ENCODE assay signal across 21 cellular contexts in genomic region chr1:214588963-214589597, GRCh38. TPM values are rescaled to one million over a fixed set of nuclear protein-coding genes. Genes with fewer than 3 reads are reported as not detected.
A peak's percentile ranks its signal among the peaks of the same experiment; 100 is the strongest.
DNase-seq lines count a peak whose midpoint lies in the region; ATAC-seq and TF ChIP-seq lines count a peak whose summit lies in the region.
"Had no signal": no experiment of that assay in that cellular context is flagged by ENCODE, and none has a peak within 500 bp of the region (broad histone marks: within the 10 kb centered on the region; RNA-seq: fewer than 3 reads in every experiment).

No MANE protein-coding gene starts in this region.

- H4K91ac ChIP-seq in IMR-90 (ENCODE audit: insufficient read depth, low read depth, low read length), result no peak overlapping the region

- TF ChIP-seq POLR2A in IMR-90 (IDR thresholded peaks at IDR 0.05; ENCODE audit: low read depth, low read length), result no peak

- H3K4me3 ChIP-seq in IMR-90 (ENCODE audit: insufficient read depth, low read depth, low read length) (no peak overlapping the region), fibroblast of the aortic adventitia (ENCODE audit: low read depth, low read length) (no peak overlapping the region), skeletal muscle tissue (ENCODE audit: low read length in 3 of 3) (no peak overlapping the region), PC-3 (ENCODE audit: low read length) (no peak overlapping the region)
- H3K4me3 ChIP-seq: K562, Peyer's patch, SJSA1 had no signal

- no peak overlapping the region for H4K8ac ChIP-seq in IMR-90 (ENCODE audit: low read depth in 2 of 2, low read length in 2 of 2)

- CTCF ChIA-PET in IMR-90 (lab: Yijun Ruan, JAX), result interaction anchor here (6.8 kb wide), 1 partner anchor 256 kb away, joined by 59 read pairs; no protein-coding TSS in a partner anchor
- CTCF ChIA-PET in PC-3 (lab: Charles Lee), result no interaction called here

- no peak overlapping the region for H2AK5ac ChIP-seq in IMR-90 (ENCODE audit: low read depth, low read length)

- no peak overlapping the region for H3K4ac ChIP-seq in IMR-90 (ENCODE audit: low read depth, low read length)

- no peaks in the 10 kb centered on the region for H4K20me1 ChIP-seq in IMR-90 (ENCODE audit: insufficient read depth, low read length)
- H4K20me1 ChIP-seq in PC-3 (ENCODE audit: low read length), result no peaks in the 10 kb centered on the region

- H3K27ac Mint-ChIP-seq in activated naive CD4-positive, alpha-beta T cell treated with anti-CD3 and anti-CD28 coated beads, Interleukin-2, amount 50 U/mL, for 72 hours, result no peak overlapping the region

- H3K18ac ChIP-seq in IMR-90 (ENCODE audit: low read depth, low read length), result no peak overlapping the region

- H3K23ac ChIP-seq in IMR-90 (ENCODE audit: low read depth, low read length), result no peak overlapping the region

- no peak overlapping the region for H2BK15ac ChIP-seq in IMR-90 (ENCODE audit: low read depth, low read length)

- BruUV-seq in IMR-90 (replicated peaks; lab: Mats Ljungman, UMichigan) (no TSS peak), PC-3 (replicated peaks; lab: Mats Ljungman, UMichigan) (no TSS peak)

- no peak overlapping the region for H3K4me2 ChIP-seq in IMR-90 (ENCODE audit: low read depth, low read length)
- no peak overlapping the region for H3K4me2 ChIP-seq in PC-3 (ENCODE audit: low read length)

- no peaks in the 10 kb centered on the region for H3K79me2 ChIP-seq in PC-3 (ENCODE audit: low read length)

- H3K9ac ChIP-seq in IMR-90 (ENCODE audit: low read depth, low read length) (no peak overlapping the region), skeletal muscle tissue (ENCODE audit: low read depth in 1 of 3, low read length in 3 of 3) (no peak overlapping the region), PC-3 (ENCODE audit: low read length) (no peak overlapping the region)

- no peak overlapping the region for H3K56ac ChIP-seq in IMR-90 (ENCODE audit: extremely low read depth, insufficient read depth, low read length)

- H3K4me1 ChIP-seq in IMR-90 (ENCODE audit: control insufficient read depth, insufficient read depth, low read length), result no peaks in the 10 kb centered on the region
- peaks cover 0 to 11% (median 2%) of the 10 kb centered on the region in 3 donors for H3K4me1 ChIP-seq in skeletal muscle tissue (ENCODE audit: control insufficient read depth in 3 of 3, insufficient read depth in 3 of 3, low read length in 3 of 3)
- peaks cover 10% of the 10 kb centered on the region for H3K4me1 ChIP-seq in PC-3 (ENCODE audit: insufficient read depth, low read length)
- H3K4me1 ChIP-seq: BE2C, Peyer's patch had no signal

- 100% methylated on average over 3 of the region's 4 CpGs; no CpG with 5 or more reads in 1 of the 2 experiments for WGBS in IMR-90 (ENCODE audit: extremely low coverage in 2 of 2, insufficient read length in 1 of 2), 2 experiments

- DNase-seq in IMR-90 (peak; percentile 38), amniotic epithelial cell (ENCODE audit: low read depth) (peak; percentile 58), fibroblast of the aortic adventitia (ENCODE audit: low read depth) (peak; percentile 40), PC-3 (no peak)
- DNase-seq in activated naive CD4-positive, alpha-beta T cell treated with anti-CD3 and anti-CD28 coated beads, Interleukin-2, amount 50 U/mL, for 72 hours (ENCODE audit: low spot score in 2 of 2), result no peak
- DNase-seq: BE2C; CD4-positive, CD25-positive, alpha-beta regulatory T cell; EL; GF-D8; NCI-H1092 treated with DMSO at 0.1 percent for 48 hours; NCI-H1436 treated with DMSO at 0.1 percent for 48 hours; NCI-H2029; NCI-H226; NCI-H510A treated with DMSO at 0.1 percent for 48 hours; NCI-H748 treated with DMSO at 0.1 percent for 48 hours; Peyer's patch had no signal

- H3F3A ChIP-seq in PC-3 (ENCODE audit: low read length, unreplicated experiment), result no peaks in the 10 kb centered on the region

- H3K9me3 Mint-ChIP-seq in activated naive CD4-positive, alpha-beta T cell treated with anti-CD3 and anti-CD28 coated beads, Interleukin-2, amount 50 U/mL, for 72 hours, result no peaks in the 10 kb centered on the region
- H3K9me3 Mint-ChIP-seq: CD4-positive, CD25-positive, alpha-beta regulatory T cell had no signal

- no peak overlapping the region for H4K5ac ChIP-seq in IMR-90 (ENCODE audit: low read depth, low read length)

- no peak overlapping the region for H2AFZ ChIP-seq in IMR-90 (replicated peaks; ENCODE audit: low read length, poor library complexity)
- no peak overlapping the region for H2AFZ ChIP-seq in PC-3 (ENCODE audit: low read length)

- H3K36me3 ChIP-seq in IMR-90 (ENCODE audit: control insufficient read depth, insufficient read depth, low read length) (no peaks in the 10 kb centered on the region), skeletal muscle tissue (ENCODE audit: control insufficient read depth in 3 of 3, insufficient read depth in 3 of 3, low read length in 3 of 3) (no peaks in the 10 kb centered on the region), PC-3 (ENCODE audit: low read depth, low read length) (no peaks in the 10 kb centered on the region)
- H3K36me3 ChIP-seq: BE2C, Peyer's patch, SJSA1 had no signal

- H3K27ac ChIP-seq in IMR-90 (ENCODE audit: insufficient read depth, low read length) (no peak overlapping the region), skeletal muscle tissue (ENCODE audit: low read depth, low read length) (peak overlapping the region; percentile 9), PC-3 (ENCODE audit: low read length) (no peak overlapping the region)
- H3K27ac ChIP-seq: Peyer's patch, SJSA1 had no signal

- ATAC-seq in IMR-90 (ENCODE audit: low read depth) (no peak), PC-3 (no peak), GM18511 (IDR thresholded peaks at IDR 0.05; ENCODE audit: unreplicated experiment) (no peak)
- no peak for ATAC-seq in activated naive CD4-positive, alpha-beta T cell treated with anti-CD3 and anti-CD28 coated beads, Interleukin-2, amount 50 U/mL, for 72 hours
- ATAC-seq: K562, Right ventricle myocardium inferior had no signal

- no peaks in the 10 kb centered on the region for H3K79me1 ChIP-seq in IMR-90 (ENCODE audit: low read depth in 1 of 2, low read length in 2 of 2)

- H2BK120ac ChIP-seq in IMR-90 (ENCODE audit: low read depth, low read length), result no peak overlapping the region

- no peak overlapping the region for H2AK9ac ChIP-seq in IMR-90 (replicated peaks; ENCODE audit: low read depth, low read length, poor library complexity)

- H2BK5ac ChIP-seq in IMR-90 (ENCODE audit: low read depth, low read length, poor library complexity, severe bottlenecking), result no peak overlapping the region

- no peak overlapping the region for H3K14ac ChIP-seq in IMR-90 (replicated peaks; ENCODE audit: low read depth, low read length)

- dilution Hi-C loops in IMR-90 (cut with HindIII; ENCODE audit: low sequenced_read_pairs, unreplicated experiment), result no loop called here

- TF ChIP-seq CTCF in IMR-90 (conservative IDR thresholded peaks at IDR 0.05; ENCODE audit: low read depth, low read length), result no peak
- no peak for TF ChIP-seq CTCF in fibroblast of the aortic adventitia (IDR thresholded peaks at IDR 0.05; ENCODE audit: insufficient read depth, low read length)
- TF ChIP-seq CTCF in PC-3 (conservative IDR thresholded peaks at IDR 0.05; ENCODE audit: low read depth, low read length), result no peak

- POLR2A ChIA-PET in IMR-90 (lab: Charles Lee; ENCODE audit: unreplicated experiment), result no interaction called here
- POLR2A ChIA-PET in PC-3 (lab: Charles Lee; ENCODE audit: unreplicated experiment), result no interaction called here

- peaks cover 1% of the 10 kb centered on the region for H3K27me3 ChIP-seq in IMR-90 (ENCODE audit: control insufficient read depth, insufficient read depth, low read length)
- H3K27me3 ChIP-seq in skeletal muscle tissue (ENCODE audit: control insufficient read depth in 3 of 3, insufficient read depth in 3 of 3, low read length in 3 of 3), result no peaks in the 10 kb centered on the region
- no peaks in the 10 kb centered on the region for H3K27me3 ChIP-seq in PC-3 (ENCODE audit: low read length)
- H3K27me3 ChIP-seq: BE2C, Peyer's patch, SJSA1 had no signal

- H3K9me1 ChIP-seq in IMR-90 (ENCODE audit: insufficient read depth, low read length), result no peaks in the 10 kb centered on the region

- no peak overlapping the region for H2BK20ac ChIP-seq in IMR-90 (ENCODE audit: low read depth, low read length)

- H3K9me3 ChIP-seq in IMR-90 (ENCODE audit: control insufficient read depth, insufficient read depth, low read length), result no peaks in the 10 kb centered on the region
- H3K9me3 ChIP-seq in skeletal muscle tissue (ENCODE audit: control insufficient read depth in 3 of 3, low read length in 3 of 3), result no peaks in the 10 kb centered on the region
- no peaks in the 10 kb centered on the region for H3K9me3 ChIP-seq in PC-3 (ENCODE audit: low read length)
- H3K9me3 ChIP-seq: BE2C, Peyer's patch, SJSA1 had no signal

- in situ Hi-C loops in IMR-90 (cut with MboI; ENCODE audit: low sequenced_read_pairs), result loop anchor here (5.0 to 10.0 kb wide), 3 partner anchors 202 to 374 kb away; no protein-coding TSS in a partner anchor

- intact Hi-C loops in IMR-90 (cut with micrococcal nuclease), result loop anchor here (5.0 kb wide), 1 partner anchor 377 kb away; no protein-coding TSS in a partner anchor
- intact Hi-C loops in PC-3 (cut with micrococcal nuclease), result loop anchor here (2.0 to 5.0 kb wide), 3 partner anchors 40 to 327 kb away; no protein-coding TSS in a partner anchor

- H3K36me3 Mint-ChIP-seq in activated naive CD4-positive, alpha-beta T cell treated with anti-CD3 and anti-CD28 coated beads, Interleukin-2, amount 50 U/mL, for 72 hours, result no peaks in the 10 kb centered on the region
- H3K36me3 Mint-ChIP-seq: CD4-positive, CD25-positive, alpha-beta regulatory T cell had no signal

- TF ChIP-seq RAD21 in IMR-90 (IDR thresholded peaks at IDR 0.05; ENCODE audit: low read length), result no peak

- no peaks in the 10 kb centered on the region for H3K9me2 ChIP-seq in PC-3 (replicated peaks; ENCODE audit: low read length)

TF ChIP-seq in IMR-90, 13 proteins besides CTCF, POLR2A, EP300 and RAD21 (continues in another document):
- TF ChIP-seq MXI1 (IDR thresholded peaks at IDR 0.05; ENCODE audit: borderline replicate concordance, low read depth, low read length), result no peak

RNA-seq across cellular contexts. Expression of gene CENPF, which starts 13.9 kb away (rescaled TPM):
- 51.8 and 80.0 TPM in 2 replicates for total RNA-seq in IMR-90 (2012; rRNA removed)
- polyA plus RNA-seq in IMR-90 (2012; rRNA removed), result 17.4 and 20.9 TPM in 2 replicates
- polyA plus RNA-seq in IMR-90 (2012; cell fraction: cytosol; rRNA removed), result 1.3 and 2.8 TPM in 2 replicates
- 1.9 and 10.4 TPM in 2 replicates for polyA plus RNA-seq in IMR-90 (2012; cell fraction: nucleus; rRNA removed; ENCODE audit: low replicate concordance)
- total RNA-seq in fibroblast of the aortic adventitia (ENCODE audit: low replicate concordance), result 7.5 and 42.1 TPM in 2 replicates
- total RNA-seq in skeletal muscle tissue, result 4.7 TPM
- 10 to 100 TPM; 74.2 to 87.0 TPM for total RNA-seq in activated naive CD4-positive, alpha-beta T cell treated with anti-CD3 and anti-CD28 coated beads, Interleukin-2, amount 50 U/mL, for 72 hours
- total RNA-seq in PC-3 (2014; rRNA removed), result 92.6 and 101 TPM in 2 replicates

RNA-seq across cellular contexts. Expression of gene PTPN14, which starts 37.7 kb away (rescaled TPM):
- total RNA-seq in IMR-90 (2012; rRNA removed) (31.7 and 42.8 TPM in 2 replicates), fibroblast of the aortic adventitia (ENCODE audit: low replicate concordance) (21.9 and 46.6 TPM in 2 replicates), skeletal muscle tissue (19.8 TPM), PC-3 (2014; rRNA removed) (12.6 and 17.1 TPM in 2 replicates)
- 21.5 and 21.8 TPM in 2 replicates for polyA plus RNA-seq in IMR-90 (2012; rRNA removed)
- 7.4 and 16.9 TPM in 2 replicates for polyA plus RNA-seq in IMR-90 (2012; cell fraction: cytosol; rRNA removed)
- 21.6 and 26.1 TPM in 2 replicates for polyA plus RNA-seq in IMR-90 (2012; cell fraction: nucleus; rRNA removed; ENCODE audit: low replicate concordance)
- 1 to 10 TPM; 4.0 to 4.3 TPM for total RNA-seq in activated naive CD4-positive, alpha-beta T cell treated with anti-CD3 and anti-CD28 coated beads, Interleukin-2, amount 50 U/mL, for 72 hours

Comparison
In these comparisons a context has a peak if more than half of its experiments do, and no peak if none do; other contexts are left out.
1. DNase-seq: peak in IMR-90 (single experiment), amniotic epithelial cell (single experiment) and fibroblast of the aortic adventitia (single experiment); none in activated naive CD4-positive, alpha-beta T cell treated with anti-CD3 and anti-CD28 coated beads, Interleukin-2, amount 50 U/mL, for 72 hours (0 of 2) and PC-3 (single experiment).